Comparison of ENCODE assay signal across 16 cellular contexts in genomic region chr11:110425751-110426545, GRCh38. TPM values are rescaled to one million over a fixed set of nuclear protein-coding genes. Genes with fewer than 3 reads are reported as not detected.
DNase-seq lines count a peak whose midpoint lies in the region; TF ChIP-seq lines count a peak whose summit lies in the region.
"Had no signal": no experiment of that assay in that cellular context is flagged by ENCODE, and none has a peak within 500 bp of the region (broad histone marks: within the 10 kb centered on the region; RNA-seq: fewer than 3 reads in every experiment).

No MANE protein-coding gene starts in this region.

- intact Hi-C loops in MCF 10A (cut with micrococcal nuclease) = no loop called here
- intact Hi-C loops in mammary epithelial cell (cut with micrococcal nuclease) = no loop called here

- H3K4me3 Mint-ChIP-seq in MCF 10A (ENCODE audit: unreplicated experiment) = no peak overlapping the region
- H3K4me3 Mint-ChIP-seq: T-helper 1 cell treated with Interleukin-12 subunit alpha and Interleukin-12 subunit beta and Interleukin-4 antibody, amounts not matched to agents 30 μg/mL and 1 μg/mL, for 36 hours had no signal

- 93% methylated on average over 9 of the region's 9 CpGs for WGBS in mammary epithelial cell (ENCODE audit: low coverage, missing lambda C conversion rate)
- 84% methylated on average over 9 of the region's 9 CpGs for WGBS in hepatocyte (ENCODE audit: low lambda C conversion rate, missing lambda C conversion rate)

- H3K4me3 ChIP-seq in mammary epithelial cell (replicated peaks in 1 of 3; ENCODE audit: insufficient read depth in 1 of 3, low read depth in 2 of 3, low read length in 3 of 3) (no peak overlapping the region), hepatocyte (no peak overlapping the region)
- H3K4me3 ChIP-seq: A549, transverse colon had no signal

- H3K27me3 ChIP-seq in mammary epithelial cell (ENCODE audit: insufficient read depth, low read length) (peaks cover 2% of the 10 kb centered on the region), hepatocyte (no peaks in the 10 kb centered on the region)
- H3K27me3 ChIP-seq: transverse colon had no signal

- H3K9me3 ChIP-seq in mammary epithelial cell (replicated peaks; ENCODE audit: insufficient read depth, low read length) (no peaks in the 10 kb centered on the region), hepatocyte (ENCODE audit: low read depth) (no peaks in the 10 kb centered on the region)
- H3K9me3 ChIP-seq: A549 had no signal

- H3K4me1 Mint-ChIP-seq in MCF 10A (ENCODE audit: insufficient read depth, unreplicated experiment) = peaks cover 13% of the 10 kb centered on the region

- H3K9me2 ChIP-seq in hepatocyte (replicated peaks; ENCODE audit: insufficient read depth) = no peaks in the 10 kb centered on the region

- H3K27ac ChIP-seq in mammary epithelial cell (ENCODE audit: insufficient read depth, low read depth, low read length) = no peak overlapping the region
- H3K27ac ChIP-seq in hepatocyte = no peak overlapping the region
- H3K27ac ChIP-seq: A549, epithelial cell of prostate, transverse colon had no signal

- TF ChIP-seq CTCF in MCF 10A (IDR thresholded peaks at IDR 0.05; ENCODE audit: unreplicated experiment) (no peak), mammary epithelial cell (conservative IDR thresholded peaks at IDR 0.05 in 1 of 2, IDR thresholded peaks at IDR 0.05 in 1 of 2; ENCODE audit: extremely low read depth in 1 of 2, insufficient read depth in 1 of 2, low read depth in 1 of 2, low read length in 2 of 2) (no peak), hepatocyte (IDR thresholded peaks at IDR 0.05; ENCODE audit: poor library complexity) (no peak)

- H2AFZ ChIP-seq in mammary epithelial cell (ENCODE audit: low read depth, low read length) (no peak overlapping the region), hepatocyte (no peak overlapping the region)

- H3K4me2 ChIP-seq in mammary epithelial cell (ENCODE audit: insufficient read depth, low read depth, low read length) = no peak overlapping the region
- H3K4me2 ChIP-seq in hepatocyte = no peak overlapping the region
- H3K4me2 ChIP-seq: A549 had no signal

- no peaks in the 10 kb centered on the region for H3K27me3 Mint-ChIP-seq in MCF 10A (ENCODE audit: insufficient read depth, unreplicated experiment)

- in situ Hi-C loops in mammary epithelial cell (cut with MboI; ENCODE audit: low sequenced_read_pairs in 2 of 2) = no loop called here

- H3K4me1 ChIP-seq in mammary epithelial cell (ENCODE audit: insufficient read depth, low read length) (no peaks in the 10 kb centered on the region), hepatocyte (ENCODE audit: insufficient read depth) (peaks cover 4% of the 10 kb centered on the region)
- H3K4me1 ChIP-seq: A549 had no signal

- peaks cover 9% of the 10 kb centered on the region for H3K9me3 Mint-ChIP-seq in MCF 10A (ENCODE audit: unreplicated experiment)

- H3K36me3 Mint-ChIP-seq in MCF 10A (ENCODE audit: insufficient read depth, unreplicated experiment) = peaks cover 5% of the 10 kb centered on the region

- CTCF ChIA-PET in MCF 10A (lab: Yijun Ruan, JAX) = interaction anchor here (0.7 to 3.1 kb wide), 6 partner anchors 9 to 1027 kb away, joined by 3 to 11 read pairs (median 4); no protein-coding TSS in a partner anchor
- CTCF ChIA-PET in mammary epithelial cell (lab: Charles Lee; ENCODE audit: low non-redundant PET) = no interaction called here

- no peaks in the 10 kb centered on the region for H3K36me3 ChIP-seq in mammary epithelial cell (ENCODE audit: insufficient read depth, low read length)
- H3K36me3 ChIP-seq in hepatocyte (replicated peaks; ENCODE audit: insufficient read depth, low read depth) = no peaks in the 10 kb centered on the region
- H3K36me3 ChIP-seq: transverse colon had no signal

- no peak overlapping the region for H3K9ac ChIP-seq in mammary epithelial cell (ENCODE audit: insufficient read depth, low read length)

- dilution Hi-C loops in mammary epithelial cell (cut with HindIII; ENCODE audit: low sequenced_read_pairs) = no loop called here

- H3K27ac Mint-ChIP-seq in MCF 10A (ENCODE audit: low read depth, unreplicated experiment) = no peak overlapping the region
- H3K27ac Mint-ChIP-seq: activated T-helper 2 cell treated with anti-CD3 and anti-CD28 coated beads, Interferon-gamma antibody, Interleukin-2, Interleukin-4, amounts not matched to agents 10 μg/mL and 5 μg/mL and 100 μg/mL, durations not matched to agents 14 hours and 24 hours and 36 hours; T-helper 1 cell treated with Interleukin-12 subunit alpha and Interleukin-12 subunit beta and Interleukin-4 antibody, amounts not matched to agents 30 μg/mL and 1 μg/mL, for 36 hours had no signal

- POLR2A ChIA-PET in MCF 10A (lab: Yijun Ruan, JAX) = interaction anchor here (0.8 to 1.3 kb wide), 3 partner anchors 10 to 68 kb away, joined by 3 to 4 read pairs (median 4); no protein-coding TSS in a partner anchor

- H3K79me2 ChIP-seq in mammary epithelial cell (ENCODE audit: insufficient read depth, low read length) = peaks cover 9% of the 10 kb centered on the region
- peaks cover 7% of the 10 kb centered on the region for H3K79me2 ChIP-seq in hepatocyte

- peak; percentile 82 for DNase-seq in MCF 10A (ENCODE audit: unreplicated experiment)
- no peak for DNase-seq in mammary epithelial cell
- DNase-seq in NCI-H226 = peak; percentile 60
- DNase-seq in dedifferentiated amniotic fluid mesenchymal stem cell (ENCODE audit: extremely low spot score) = peak; percentile 67
- DNase-seq in hepatocyte (ENCODE audit: low spot score) = no peak
- DNase-seq in effector CD4-positive, alpha-beta T cell = no peak
- no peak for DNase-seq in DMS153 (lab: John Stamatoyannopoulos, UW)
- no peak for DNase-seq in NCI-H510A (lab: John Stamatoyannopoulos, UW)
- DNase-seq: activated CD4-positive, alpha-beta T cell treated with anti-CD3 and anti-CD28 coated beads, Interleukin-2, amount 50 U/mL, for 48 hours; DMS79; H7; transverse colon had no signal

- H4K20me1 ChIP-seq in mammary epithelial cell (ENCODE audit: insufficient read depth, low read length) = no peaks in the 10 kb centered on the region
- H4K20me1 ChIP-seq in hepatocyte (ENCODE audit: insufficient read depth, poor library complexity, severe bottlenecking) = peaks cover 4% of the 10 kb centered on the region

- BruUV-seq in MCF 10A (replicated peaks; lab: Mats Ljungman, UMichigan) (no TSS peak), mammary epithelial cell (replicated peaks; lab: Mats Ljungman, UMichigan) (no TSS peak)

RNA-seq across cellular contexts. Expression of gene FDX1, which starts 3.8 kb away (rescaled TPM):
- total RNA-seq in MCF 10A (2022) (19.9 and 21.1 TPM in 2 replicates), mammary epithelial cell (10 to 100 TPM in 1 of 2 donors, 1 to 10 TPM in 1; 8.0 to 13.3 TPM), hepatocyte (41.6 and 45.4 TPM in 2 replicates)
- polyA plus RNA-seq in mammary epithelial cell (6.8 TPM), hepatocyte (28.2 and 42.5 TPM in 2 replicates)
- 0.26 TPM for polyA minus RNA-seq in mammary epithelial cell

Comparison
In these comparisons a context has a peak if more than half of its experiments do, and no peak if none do; other contexts are left out.
1. DNase-seq: peak in MCF 10A (single experiment), NCI-H226 (single experiment) and dedifferentiated amniotic fluid mesenchymal stem cell (single experiment); none in mammary epithelial cell (single experiment), hepatocyte (single experiment), effector CD4-positive, alpha-beta T cell (single experiment), DMS153 (single experiment) and NCI-H510A (single experiment).